8 cellular contexts compared by ENCODE assay signal in genomic region chr9:133048595-133048994, GRCh38. TPM values are rescaled to one million over a fixed set of nuclear protein-coding genes. Genes with fewer than 3 reads are reported as not detected.
A peak's percentile ranks its signal among the peaks of the same experiment; 100 is the strongest.
DNase-seq lines count a peak whose midpoint lies in the region; ATAC-seq and TF ChIP-seq lines count a peak whose summit lies in the region.

No MANE protein-coding gene starts in this region.

- H3K27ac ChIP-seq in DND-41 (ENCODE audit: low read length) (no peak overlapping the region), adrenal gland (no peak overlapping the region)

- no peak overlapping the region for H2AFZ ChIP-seq in DND-41 (ENCODE audit: low read depth, low read length)

- no peak overlapping the region for H3K9ac ChIP-seq in DND-41 (ENCODE audit: low read depth, low read length)

- H3K4me1 ChIP-seq in DND-41 (ENCODE audit: insufficient read depth, low read length): no peaks in the 10 kb centered on the region
- H3K4me1 ChIP-seq in adrenal gland (replicated peaks in 1 of 2): no peaks in the 10 kb centered on the region

- no peaks in the 10 kb centered on the region for H3K9me3 ChIP-seq in DND-41 (ENCODE audit: insufficient read depth, low read length, severe bottlenecking)
- no peaks in the 10 kb centered on the region for H3K9me3 ChIP-seq in adrenal gland (replicated peaks in 1 of 3)

- H3K4me3 ChIP-seq in DND-41 (ENCODE audit: low read depth in 1 of 2, low read length in 2 of 2) (no peak overlapping the region), adrenal gland (no peak overlapping the region)

- TF ChIP-seq POLR2A in adrenal gland (IDR thresholded peaks at IDR 0.05): no peak

- TF ChIP-seq CTCF in DND-41 (IDR thresholded peaks at IDR 0.05; ENCODE audit: borderline replicate concordance, extremely low read depth, low read length, poor library complexity, severe bottlenecking) (peak; percentile 47), adrenal gland (IDR thresholded peaks at IDR 0.05) (peak in 5 of 6 experiments; percentile 5 to 40 (median 25))

- intact Hi-C loops in adrenal gland (cut with DNase I): loop anchor here (10.0 kb wide), 2 partner anchors 46 to 96 kb away; no protein-coding TSS in a partner anchor

- WGBS in adrenal gland, 4 donors: 38 to 76% (median 51%) methylated on average over 1 to 5 of the region's 5 CpGs

- H4K20me1 ChIP-seq in DND-41 (ENCODE audit: insufficient read depth, low read length): peaks cover 16% of the 10 kb centered on the region

- H3K4me2 ChIP-seq in DND-41 (ENCODE audit: insufficient read depth, low read length): no peak overlapping the region

- peaks cover 88% of the 10 kb centered on the region for H3K36me3 ChIP-seq in DND-41 (ENCODE audit: insufficient read depth, low read length)
- H3K36me3 ChIP-seq in adrenal gland (replicated peaks in 1 of 2): peaks cover 0 to 83% of the 10 kb centered on the region in 2 donors

- DNase-seq in DND-41: peak; percentile 24
- peak; percentile 28 to 47 for DNase-seq in Kasumi-1 (lab: John Stamatoyannopoulos, UW)
- peak in 3 of 7 donors; percentile 27 to 61 (median 42) for DNase-seq in adrenal gland
- DNase-seq in left lobe of liver (ENCODE audit: low spot score): no peak
- no peak for DNase-seq in foreskin melanocyte
- DNase-seq in GDM1 (lab: John Stamatoyannopoulos, UW): no peak
- DNase-seq in stimulated activated CD4-positive, alpha-beta T cell treated with anti-CD3 and anti-CD28 coated beads, Interleukin-2, amount 100 ng/mL, for 48 hours: no peak

- H3K27me3 ChIP-seq in DND-41 (ENCODE audit: insufficient read depth, low read length, poor library complexity) (no peaks in the 10 kb centered on the region), adrenal gland (no peaks in the 10 kb centered on the region)

- ATAC-seq in DND-41 (ENCODE audit: insufficient read depth, low read depth) (0 out of 3 replicates have a peak, but pooled peaks have one; percentile 62), left lobe of liver (peak; percentile 76), GM18498 (IDR thresholded peaks at IDR 0.05; ENCODE audit: unreplicated experiment) (no peak)

- no peaks in the 10 kb centered on the region for H3K79me2 ChIP-seq in DND-41 (ENCODE audit: insufficient read depth, low read length)

RNA-seq across cellular contexts. Expression of gene CEL, which starts 13.2 kb away (rescaled TPM):
- total RNA-seq in adrenal gland: 1 to 10 TPM in 5 of 8 donors, under 1 TPM in 2, not detected in 1; 0.28 to 6.1 (median 1.6) TPM
- polyA plus RNA-seq in adrenal gland: 1 to 10 TPM in 2 of 3 donors, under 1 TPM in 1; 0.27 to 2.7 (median 2.4) TPM
- 7.7 TPM for total RNA-seq in left lobe of liver

RNA-seq across cellular contexts. Expression of gene GTF3C5, which starts 17.8 kb away (rescaled TPM):
- total RNA-seq in adrenal gland: 10 to 100 TPM; 43.9 to 84.5 (median 57.4) TPM
- 100 to 1,000 TPM in 1 of 3 donors, 10 to 100 TPM in 2; 51.2 to 139 (median 99.5) TPM for polyA plus RNA-seq in adrenal gland
- 24.6 TPM for total RNA-seq in left lobe of liver

Comparison
In these comparisons a context has a peak if more than half of its experiments do, and no peak if none do; other contexts are left out.
1. DNase-seq: peak in DND-41 (single experiment) and Kasumi-1 (2 of 2); none in left lobe of liver (single experiment), foreskin melanocyte (single experiment), GDM1 (single experiment) and stimulated activated CD4-positive, alpha-beta T cell treated with anti-CD3 and anti-CD28 coated beads, Interleukin-2, amount 100 ng/mL, for 48 hours (0 of 2).